ENCODE assay signal across 12 cellular contexts in genomic region chr22:23113067-23113846, GRCh38. TPM values are rescaled to one million over a fixed set of nuclear protein-coding genes. Genes with fewer than 3 reads are reported as not detected.
DNase-seq lines count a peak whose midpoint lies in the region; ATAC-seq and TF ChIP-seq lines count a peak whose summit lies in the region.
"Had no signal": no experiment of that assay in that cellular context is flagged by ENCODE, and none has a peak within 500 bp of the region (broad histone marks: within the 10 kb centered on the region; RNA-seq: fewer than 3 reads in every experiment).

No MANE protein-coding gene starts in this region.

- H3K9me3 ChIP-seq in heart left ventricle (no peaks in the 10 kb centered on the region), MG63 (no peaks in the 10 kb centered on the region)

- no peak overlapping the region for H3K4me3 Mint-ChIP-seq in activated naive CD8-positive, alpha-beta T cell treated with anti-CD3 and anti-CD28 coated beads for 36 hours
- H3K4me3 Mint-ChIP-seq: activated CD4-positive, alpha-beta memory T cell treated with anti-CD3 and anti-CD28 coated beads, Interleukin-2, amount 10 ng/mL, durations not matched to agents 7 days and 5 days; natural killer cell treated with Interleukin-12 subunit alpha and Interleukin-12 subunit beta and Interleukin-15 and Interleukin-18, amount 100 ng/mL, for 72 hours had no signal

- H3K27ac ChIP-seq in heart left ventricle = no peak overlapping the region

- no peaks in the 10 kb centered on the region for H3K36me3 Mint-ChIP-seq in activated naive CD8-positive, alpha-beta T cell treated with anti-CD3 and anti-CD28 coated beads for 36 hours
- H3K36me3 Mint-ChIP-seq: natural killer cell treated with Interleukin-12 subunit alpha and Interleukin-12 subunit beta and Interleukin-15 and Interleukin-18, amount 100 ng/mL, for 72 hours had no signal

- 37 to 60% (median 57%) methylated on average over 10 to 14 of the region's 14 CpGs for WGBS in heart left ventricle, 4 donors

- no peaks in the 10 kb centered on the region for H3K27me3 ChIP-seq in heart left ventricle
- H3K27me3 ChIP-seq in MG63 = no peaks in the 10 kb centered on the region

- H3K4me1 ChIP-seq in heart left ventricle = peaks cover 0 to 21% (median 11%) of the 10 kb centered on the region in 12 donors

- TF ChIP-seq POLR2A in heart left ventricle (IDR thresholded peaks at IDR 0.05) = no peak

- H3K4me3 ChIP-seq in heart left ventricle = no peak overlapping the region
- no peak overlapping the region for H3K4me3 ChIP-seq in MG63

- H3K27ac Mint-ChIP-seq in activated naive CD8-positive, alpha-beta T cell treated with anti-CD3 and anti-CD28 coated beads for 36 hours = no peak overlapping the region
- H3K27ac Mint-ChIP-seq: activated CD4-positive, alpha-beta memory T cell treated with anti-CD3 and anti-CD28 coated beads, Interleukin-2, amount 10 ng/mL, durations not matched to agents 7 days and 5 days; natural killer cell treated with Interleukin-12 subunit alpha and Interleukin-12 subunit beta and Interleukin-15 and Interleukin-18, amount 100 ng/mL, for 72 hours had no signal

- TF ChIP-seq CTCF in heart left ventricle (IDR thresholded peaks at IDR 0.05) = no peak

- no peaks in the 10 kb centered on the region for H3K9me3 Mint-ChIP-seq in activated naive CD8-positive, alpha-beta T cell treated with anti-CD3 and anti-CD28 coated beads for 36 hours
- H3K9me3 Mint-ChIP-seq: activated CD4-positive, alpha-beta memory T cell treated with anti-CD3 and anti-CD28 coated beads, Interleukin-2, amount 10 ng/mL, durations not matched to agents 7 days and 5 days; natural killer cell treated with Interleukin-12 subunit alpha and Interleukin-12 subunit beta and Interleukin-15 and Interleukin-18, amount 100 ng/mL, for 72 hours had no signal

- peak in 2 of 4 donors; percentile 33 to 47 for ATAC-seq in heart left ventricle
- ATAC-seq: HepG2; natural killer cell treated with Interleukin-12 subunit alpha and Interleukin-12 subunit beta and Interleukin-15 and Interleukin-18, amount 100 ng/mL, for 72 hours had no signal

- no peaks in the 10 kb centered on the region for H3K36me3 ChIP-seq in heart left ventricle
- no peaks in the 10 kb centered on the region for H3K36me3 ChIP-seq in MG63

- intact Hi-C loops in heart left ventricle (cut with DNase I) = loop anchor here in 1 of 10 donors (10.0 kb wide), 1 partner anchor 48 kb away; no protein-coding TSS in a partner anchor

- no peaks in the 10 kb centered on the region for H3K4me1 Mint-ChIP-seq in activated naive CD8-positive, alpha-beta T cell treated with anti-CD3 and anti-CD28 coated beads for 36 hours
- H3K4me1 Mint-ChIP-seq: activated CD4-positive, alpha-beta memory T cell treated with anti-CD3 and anti-CD28 coated beads, Interleukin-2, amount 10 ng/mL, durations not matched to agents 7 days and 5 days had no signal

- H3K27me3 Mint-ChIP-seq in activated naive CD8-positive, alpha-beta T cell treated with anti-CD3 and anti-CD28 coated beads for 36 hours = no peaks in the 10 kb centered on the region
- H3K27me3 Mint-ChIP-seq: natural killer cell treated with Interleukin-12 subunit alpha and Interleukin-12 subunit beta and Interleukin-15 and Interleukin-18, amount 100 ng/mL, for 72 hours had no signal

- DNase-seq in NCI-H2227 (lab: John Stamatoyannopoulos, UW; ENCODE audit: unreplicated experiment) (peak; percentile 28), NCI-H2227 treated with DMSO at 0.1 percent for 48 hours (lab: John Stamatoyannopoulos, UW) (no peak), RPMI7951 (ENCODE audit: low read depth) (peak; percentile 28), heart left ventricle (peak in 3 of 5 donors; percentile 30 to 52 (median 34)), superior temporal gyrus (ENCODE audit: extremely low spot score) (peak; percentile 86), MG63 (no peak)
- no peak for DNase-seq in activated naive CD8-positive, alpha-beta T cell treated with anti-CD3 and anti-CD28 coated beads for 36 hours
- DNase-seq in activated CD4-positive, alpha-beta T cell treated with anti-CD3 and anti-CD28 coated beads, Interleukin-2, amount 50 U/mL, for 48 hours = no peak
- DNase-seq: activated CD4-positive, alpha-beta memory T cell treated with anti-CD3 and anti-CD28 coated beads, Interleukin-2, amount 10 ng/mL, durations not matched to agents 7 days and 5 days; aorta had no signal

RNA-seq across cellular contexts. Expression of gene RSPH14, which starts 28.5 kb away (rescaled TPM):
- total RNA-seq in RPMI7951 (2014; rRNA removed; shearing (Covaris generic)) = not detected in 2 replicates
- not detected for total RNA-seq in heart left ventricle
- polyA plus RNA-seq in heart left ventricle = not detected
- not detected in 2 replicates for total RNA-seq in MG63 (2014; rRNA removed; shearing (Covaris generic); ENCODE audit: low replicate concordance)
- under 1 TPM in 1 of 2 experiments, not detected in 1; 0.48 TPM for total RNA-seq in activated naive CD8-positive, alpha-beta T cell treated with anti-CD3 and anti-CD28 coated beads for 36 hours
- total RNA-seq: activated CD4-positive, alpha-beta memory T cell treated with anti-CD3 and anti-CD28 coated beads, Interleukin-2, amount 10 ng/mL, durations not matched to agents 7 days and 5 days; natural killer cell treated with Interleukin-12 subunit alpha and Interleukin-12 subunit beta and Interleukin-15 and Interleukin-18, amount 100 ng/mL, for 72 hours had no signal
- polyA plus RNA-seq: aorta had no signal

RNA-seq across cellular contexts. Expression of gene RAB36, which starts 32.0 kb away (rescaled TPM):
- total RNA-seq in RPMI7951 (2014; rRNA removed; shearing (Covaris generic)) = 1.9 and 2.7 TPM in 2 replicates
- 1 to 10 TPM in 2 of 9 donors, under 1 TPM in 7; 0.25 to 3.2 (median 0.54) TPM for total RNA-seq in heart left ventricle
- polyA plus RNA-seq in heart left ventricle = under 1 TPM; 0.11 to 0.55 TPM
- total RNA-seq in MG63 (2014; rRNA removed; shearing (Covaris generic); ENCODE audit: low replicate concordance) = 0.03 TPM in 1 of 2 replicates, not detected in the other
- 1 to 10 TPM in 1 of 2 experiments, under 1 TPM in 1; 0.90 to 1.0 TPM for total RNA-seq in activated naive CD8-positive, alpha-beta T cell treated with anti-CD3 and anti-CD28 coated beads for 36 hours

RNA-seq across cellular contexts. Expression of gene GNAZ, which starts 42.9 kb away (rescaled TPM):
- 1.4 and 2.2 TPM in 2 replicates for total RNA-seq in RPMI7951 (2014; rRNA removed; shearing (Covaris generic))
- total RNA-seq in heart left ventricle = 10 to 100 TPM in 1 of 9 donors, 1 to 10 TPM in 8; 1.8 to 13.9 (median 2.6) TPM
- polyA plus RNA-seq in heart left ventricle = 1 to 10 TPM; 1.1 to 1.9 TPM
- 10.5 and 12.8 TPM in 2 replicates for total RNA-seq in MG63 (2014; rRNA removed; shearing (Covaris generic); ENCODE audit: low replicate concordance)
- under 1 TPM; 0.43 to 0.54 TPM for total RNA-seq in activated naive CD8-positive, alpha-beta T cell treated with anti-CD3 and anti-CD28 coated beads for 36 hours

Comparison
In these comparisons a context has a peak if more than half of its experiments do, and no peak if none do; other contexts are left out.
1. DNase-seq: peak in NCI-H2227 (single experiment), RPMI7951 (single experiment), heart left ventricle (3 of 5) and superior temporal gyrus (single experiment); none in NCI-H2227 treated with DMSO at 0.1 percent for 48 hours (single experiment), MG63 (single experiment), activated naive CD8-positive, alpha-beta T cell treated with anti-CD3 and anti-CD28 coated beads for 36 hours (single experiment) and activated CD4-positive, alpha-beta T cell treated with anti-CD3 and anti-CD28 coated beads, Interleukin-2, amount 50 U/mL, for 48 hours (0 of 2).